ENCODE assay signal across 5 cellular contexts in the genomic region with DNA sequence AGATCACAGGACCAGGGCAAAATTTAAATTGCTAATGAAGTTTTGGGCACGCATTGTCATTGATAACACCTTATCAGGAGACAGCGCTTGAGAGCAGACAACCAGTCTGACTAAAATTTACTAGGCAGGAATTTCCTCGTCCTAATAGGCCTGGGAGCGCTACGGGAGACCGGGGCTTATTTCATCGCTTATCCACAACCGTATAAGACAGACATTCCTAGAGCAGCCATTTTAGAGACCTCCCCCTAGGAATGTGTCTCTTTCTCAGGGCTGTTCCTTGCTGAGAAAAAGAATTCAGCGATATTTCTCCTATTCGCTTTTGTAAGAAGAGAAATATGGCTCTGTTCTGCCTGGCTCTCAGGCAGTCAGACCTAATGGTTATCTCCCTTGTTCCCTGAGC. TPM values are rescaled to one million over a fixed set of nuclear protein-coding genes. Genes with fewer than 3 reads are reported as not detected.
"Had no signal": no experiment of that assay in that cellular context is flagged by ENCODE, and none has a peak within 500 bp of the region (broad histone marks: within the 10 kb centered on the region; RNA-seq: fewer than 3 reads in every experiment).

No MANE protein-coding gene starts in this region.

RNA-seq across cellular contexts. Expression of gene NOS2, which starts 21.8 kb away (rescaled TPM):
- total RNA-seq: M059J, NCI-H460, PC-3, SJSA1 had no signal
- polyA plus RNA-seq: SK-N-SH had no signal
